In the genomic region with DNA sequence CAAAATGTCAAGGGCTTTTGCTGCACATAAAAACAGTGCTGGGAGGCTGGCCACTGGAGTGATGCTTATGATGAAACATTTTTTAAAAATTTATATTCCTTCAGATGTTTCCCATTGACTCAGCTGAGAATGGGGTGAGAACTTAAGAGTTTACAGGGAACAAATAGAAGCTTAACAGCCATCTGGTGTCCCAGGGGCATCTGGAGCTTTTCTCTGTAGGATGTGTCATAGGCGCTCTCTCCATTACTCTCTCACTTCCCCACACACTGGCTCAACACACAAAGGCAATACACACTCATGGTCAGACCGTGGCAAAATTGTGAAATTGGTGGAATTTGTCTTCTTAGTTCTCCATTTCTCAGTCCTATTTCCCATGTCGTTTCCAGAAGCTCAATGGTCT, we compare ENCODE assay signal across 20 cellular contexts.
DNase-seq lines count a peak whose midpoint lies in the region; ATAC-seq lines count a peak whose summit lies in the region.
"Had no signal": no experiment of that assay in that cellular context is flagged by ENCODE, and none has a peak within 500 bp of the region (broad histone marks: within the 10 kb centered on the region; RNA-seq: fewer than 3 reads in every experiment).

No MANE protein-coding gene starts in this region.

- no peak for ATAC-seq in HG02759 (IDR thresholded peaks at IDR 0.05; ENCODE audit: unreplicated experiment)
- no peak for ATAC-seq in GM21528 (IDR thresholded peaks at IDR 0.05; ENCODE audit: low FRiP score, unreplicated experiment)
- no peak for ATAC-seq in GM18861 (IDR thresholded peaks at IDR 0.05; ENCODE audit: unreplicated experiment)
- ATAC-seq: CD8-positive, alpha-beta T cell; HepG2 had no signal

- peak; percentile 19 for DNase-seq in SKM-1 treated with dmso at 0.1 percent for 144 hours (lab: John Stamatoyannopoulos, UW; ENCODE audit: unreplicated experiment)
- no peak for DNase-seq in SKM-1 (lab: John Stamatoyannopoulos, UW; ENCODE audit: unreplicated experiment)
- peak; percentile 67 for DNase-seq in MV-4-11 (lab: John Stamatoyannopoulos, UW)
- peak; percentile 12 for DNase-seq in foreskin melanocyte
- no peak for DNase-seq in iPS-NIHi11 (ENCODE audit: low spot score)
- DNase-seq: Calu3; CD8-positive, alpha-beta T cell; GF-D8; GOT3; KBM-7; NCI-H1092; NCI-H146; NCI-H2029 treated with DMSO at 0.1 percent for 48 hours; NCI-H774; SW 1271; T-helper 2 cell had no signal

Comparison
In these comparisons a context has a peak if more than half of its experiments do, and no peak if none do; other contexts are left out.
1. DNase-seq: peak in SKM-1 treated with dmso at 0.1 percent for 144 hours (single experiment), MV-4-11 (single experiment) and foreskin melanocyte (single experiment); none in SKM-1 (single experiment) and iPS-NIHi11 (single experiment).